1 cellular context compared by ENCODE assay signal in the genomic region with DNA sequence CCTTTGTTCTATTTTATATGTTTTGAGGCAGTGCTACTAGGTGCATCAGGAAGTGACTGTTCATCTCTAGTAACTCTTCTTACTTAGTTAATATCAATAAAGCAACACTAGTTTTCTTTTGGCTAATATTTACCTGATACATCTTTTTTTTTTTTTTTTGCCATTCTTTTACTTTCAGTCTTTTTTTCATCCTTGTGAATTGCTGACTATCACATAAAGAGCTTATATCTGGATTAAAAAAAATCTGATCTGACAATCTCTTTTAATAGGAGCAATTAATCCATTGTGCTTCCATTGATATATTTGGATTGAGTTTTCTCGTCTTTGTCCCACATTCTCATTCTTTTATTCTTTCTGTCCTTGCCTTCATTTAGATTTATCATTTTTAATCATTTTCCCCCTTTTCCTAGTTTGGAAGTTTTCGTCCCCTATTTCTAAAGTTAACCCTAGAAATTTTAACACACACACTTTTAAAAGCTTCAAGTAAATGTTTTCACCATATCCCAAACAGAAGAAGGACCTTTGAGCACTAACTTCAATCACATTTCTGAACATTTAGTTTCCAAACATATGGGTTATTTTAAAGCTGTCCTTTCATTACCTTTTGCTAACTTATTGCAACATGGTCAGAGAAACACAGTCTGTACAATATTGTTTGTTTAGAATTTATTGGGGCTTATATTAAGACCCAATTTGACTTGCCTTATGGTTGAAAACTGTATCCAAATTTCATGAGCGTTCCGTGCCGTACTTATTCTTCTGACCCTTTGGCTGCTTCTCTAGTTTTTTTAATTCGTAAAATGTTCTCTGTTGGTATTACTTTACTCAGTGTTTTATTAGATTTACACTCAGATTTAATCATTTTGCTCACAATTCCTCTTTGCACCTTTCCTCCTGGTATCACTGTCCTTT.
A peak's percentile ranks its signal among the peaks of the same experiment; 100 is the strongest.
TF ChIP-seq lines count a peak whose summit lies in the region.

No MANE protein-coding gene starts in this region.

TF ChIP-seq in HepG2, 621 proteins besides CTCF, POLR2A, EP300 and RAD21 (continued from another document and continues in another):
- TF ChIP-seq, protein P1, sequence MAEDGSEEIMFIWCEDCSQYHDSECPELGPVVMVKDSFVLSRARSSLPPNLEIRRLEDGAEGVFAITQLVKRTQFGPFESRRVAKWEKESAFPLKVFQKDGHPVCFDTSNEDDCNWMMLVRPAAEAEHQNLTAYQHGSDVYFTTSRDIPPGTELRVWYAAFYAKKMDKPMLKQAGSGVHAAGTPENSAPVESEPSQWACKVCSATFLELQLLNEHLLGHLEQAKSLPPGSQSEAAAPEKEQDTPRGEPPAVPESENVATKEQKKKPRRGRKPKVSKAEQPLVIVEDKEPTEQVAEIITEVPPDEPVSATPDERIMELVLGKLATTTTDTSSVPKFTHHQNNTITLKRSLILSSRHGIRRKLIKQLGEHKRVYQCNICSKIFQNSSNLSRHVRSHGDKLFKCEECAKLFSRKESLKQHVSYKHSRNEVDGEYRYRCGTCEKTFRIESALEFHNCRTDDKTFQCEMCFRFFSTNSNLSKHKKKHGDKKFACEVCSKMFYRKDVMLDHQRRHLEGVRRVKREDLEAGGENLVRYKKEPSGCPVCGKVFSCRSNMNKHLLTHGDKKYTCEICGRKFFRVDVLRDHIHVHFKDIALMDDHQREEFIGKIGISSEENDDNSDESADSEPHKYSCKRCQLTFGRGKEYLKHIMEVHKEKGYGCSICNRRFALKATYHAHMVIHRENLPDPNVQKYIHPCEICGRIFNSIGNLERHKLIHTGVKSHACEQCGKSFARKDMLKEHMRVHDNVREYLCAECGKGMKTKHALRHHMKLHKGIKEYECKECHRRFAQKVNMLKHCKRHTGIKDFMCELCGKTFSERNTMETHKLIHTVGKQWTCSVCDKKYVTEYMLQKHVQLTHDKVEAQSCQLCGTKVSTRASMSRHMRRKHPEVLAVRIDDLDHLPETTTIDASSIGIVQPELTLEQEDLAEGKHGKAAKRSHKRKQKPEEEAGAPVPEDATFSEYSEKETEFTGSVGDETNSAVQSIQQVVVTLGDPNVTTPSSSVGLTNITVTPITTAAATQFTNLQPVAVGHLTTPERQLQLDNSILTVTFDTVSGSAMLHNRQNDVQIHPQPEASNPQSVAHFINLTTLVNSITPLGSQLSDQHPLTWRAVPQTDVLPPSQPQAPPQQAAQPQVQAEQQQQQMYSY (CRISPR knock-in tag; IDR thresholded peaks at IDR 0.05): no peak
- TF ChIP-seq TCF7 (IDR thresholded peaks at IDR 0.05; ENCODE audit: low read depth) (peak; percentile 13; the same call in 1 of the 2 replicates), MED13 (CRISPR knock-in tag; IDR thresholded peaks at IDR 0.05) (no peak), ZNF879 (CRISPR knock-in tag; IDR thresholded peaks at IDR 0.05) (no peak), GATAD2A (CRISPR knock-in tag; IDR thresholded peaks at IDR 0.05) (peak; percentile 41; the same call in 1 of the 2 replicates), ZFP82 (CRISPR knock-in tag; IDR thresholded peaks at IDR 0.05; ENCODE audit: borderline replicate concordance) (no peak), BCL6 (CRISPR knock-in tag; IDR thresholded peaks at IDR 0.05) (peak; percentile 27; the same call in 1 of the 2 replicates), AKAP8 (CRISPR knock-in tag; IDR thresholded peaks at IDR 0.05) (no peak), SNAPC2 (CRISPR knock-in tag; IDR thresholded peaks at IDR 0.05) (no peak), WIZ (CRISPR knock-in tag; IDR thresholded peaks at IDR 0.05) (no peak), ZNF354B (CRISPR knock-in tag; IDR thresholded peaks at IDR 0.05) (no peak), SNRNP70 (IDR thresholded peaks at IDR 0.05; ENCODE audit: low read depth, low read length) (no peak), ZNF101 (CRISPR knock-in tag; IDR thresholded peaks at IDR 0.05; ENCODE audit: borderline replicate concordance, low read depth) (no peak), MED8 (CRISPR knock-in tag; IDR thresholded peaks at IDR 0.05; ENCODE audit: insufficient replicate concordance) (no peak), MAFK (conservative IDR thresholded peaks at IDR 0.05 in 1 of 2, IDR thresholded peaks at IDR 0.05 in 1 of 2; ENCODE audit: low read length in 2 of 2) (peak; percentile 62 to 85), KDM3A (CRISPR knock-in tag; IDR thresholded peaks at IDR 0.05; ENCODE audit: low read depth) (no peak), RXRB (CRISPR knock-in tag; IDR thresholded peaks at IDR 0.05; ENCODE audit: borderline replicate concordance) (peak; percentile 25; the same call in 1 of the 2 replicates), ZNF382 (CRISPR knock-in tag; IDR thresholded peaks at IDR 0.05; ENCODE audit: borderline replicate concordance) (no peak), NFE2 (CRISPR knock-in tag; IDR thresholded peaks at IDR 0.05) (no peak), ZNF605 (CRISPR knock-in tag; IDR thresholded peaks at IDR 0.05) (no peak), BRD4 (CRISPR knock-in tag; IDR thresholded peaks at IDR 0.05) (no peak), ZIK1 (CRISPR knock-in tag; IDR thresholded peaks at IDR 0.05; ENCODE audit: borderline replicate concordance, low read depth) (no peak), IRX3 (CRISPR knock-in tag; IDR thresholded peaks at IDR 0.05; ENCODE audit: borderline replicate concordance, low read depth) (no peak), ZNF17 (CRISPR knock-in tag; IDR thresholded peaks at IDR 0.05) (no peak), SMARCC2 (IDR thresholded peaks at IDR 0.05) (no peak), YEATS4 (CRISPR knock-in tag; IDR thresholded peaks at IDR 0.05; ENCODE audit: borderline replicate concordance) (no peak), ZNF24 (IDR thresholded peaks at IDR 0.05) (no peak), MIXL1 (CRISPR knock-in tag; IDR thresholded peaks at IDR 0.05) (0 out of 2 replicates have a peak, but pooled peaks have one; percentile 28), ZSCAN9 (CRISPR knock-in tag; IDR thresholded peaks at IDR 0.05; ENCODE audit: borderline replicate concordance) (no peak), POGZ (CRISPR knock-in tag; IDR thresholded peaks at IDR 0.05) (no peak), ERF (CRISPR knock-in tag; IDR thresholded peaks at IDR 0.05) (no peak), ZNF713 (CRISPR knock-in tag; IDR thresholded peaks at IDR 0.05) (no peak), CEBPB (IDR thresholded peaks at IDR 0.05; ENCODE audit: borderline replicate concordance, low read depth, low read length) (peak; percentile 64; the same call in 1 of the 2 replicates), HOXA5 (CRISPR knock-in tag; IDR thresholded peaks at IDR 0.05) (no peak), ZFP1 (CRISPR knock-in tag; IDR thresholded peaks at IDR 0.05) (no peak), RBM39 (IDR thresholded peaks at IDR 0.05; ENCODE audit: low read depth, low read length, poor library complexity, severe bottlenecking) (no peak), NFRKB (IDR thresholded peaks at IDR 0.05) (no peak), ZNF3 (CRISPR knock-in tag; IDR thresholded peaks at IDR 0.05) (no peak), HOXA7 (CRISPR knock-in tag; IDR thresholded peaks at IDR 0.05) (no peak)
- TF ChIP-seq, protein P2, sequence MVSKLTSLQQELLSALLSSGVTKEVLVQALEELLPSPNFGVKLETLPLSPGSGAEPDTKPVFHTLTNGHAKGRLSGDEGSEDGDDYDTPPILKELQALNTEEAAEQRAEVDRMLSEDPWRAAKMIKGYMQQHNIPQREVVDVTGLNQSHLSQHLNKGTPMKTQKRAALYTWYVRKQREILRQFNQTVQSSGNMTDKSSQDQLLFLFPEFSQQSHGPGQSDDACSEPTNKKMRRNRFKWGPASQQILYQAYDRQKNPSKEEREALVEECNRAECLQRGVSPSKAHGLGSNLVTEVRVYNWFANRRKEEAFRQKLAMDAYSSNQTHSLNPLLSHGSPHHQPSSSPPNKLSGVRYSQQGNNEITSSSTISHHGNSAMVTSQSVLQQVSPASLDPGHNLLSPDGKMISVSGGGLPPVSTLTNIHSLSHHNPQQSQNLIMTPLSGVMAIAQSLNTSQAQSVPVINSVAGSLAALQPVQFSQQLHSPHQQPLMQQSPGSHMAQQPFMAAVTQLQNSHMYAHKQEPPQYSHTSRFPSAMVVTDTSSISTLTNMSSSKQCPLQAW (CRISPR knock-in tag; IDR thresholded peaks at IDR 0.05): no peak
- TF ChIP-seq, protein P3, sequence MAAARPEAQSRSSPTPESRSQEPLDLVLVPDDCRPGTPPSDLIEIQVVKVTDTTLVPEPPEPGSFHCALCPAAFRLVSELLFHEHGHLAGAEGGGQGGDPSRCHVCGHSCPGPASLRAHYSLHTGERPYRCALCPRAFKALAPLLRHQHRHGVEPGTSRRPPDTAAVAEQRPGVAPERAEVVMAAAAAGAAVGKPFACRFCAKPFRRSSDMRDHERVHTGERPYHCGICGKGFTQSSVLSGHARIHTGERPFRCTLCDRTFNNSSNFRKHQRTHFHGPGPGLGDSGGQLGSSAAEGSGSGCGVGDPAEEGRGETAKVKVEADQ (CRISPR knock-in tag; IDR thresholded peaks at IDR 0.05; ENCODE audit: borderline replicate concordance): no peak
- TF ChIP-seq, protein P4, sequence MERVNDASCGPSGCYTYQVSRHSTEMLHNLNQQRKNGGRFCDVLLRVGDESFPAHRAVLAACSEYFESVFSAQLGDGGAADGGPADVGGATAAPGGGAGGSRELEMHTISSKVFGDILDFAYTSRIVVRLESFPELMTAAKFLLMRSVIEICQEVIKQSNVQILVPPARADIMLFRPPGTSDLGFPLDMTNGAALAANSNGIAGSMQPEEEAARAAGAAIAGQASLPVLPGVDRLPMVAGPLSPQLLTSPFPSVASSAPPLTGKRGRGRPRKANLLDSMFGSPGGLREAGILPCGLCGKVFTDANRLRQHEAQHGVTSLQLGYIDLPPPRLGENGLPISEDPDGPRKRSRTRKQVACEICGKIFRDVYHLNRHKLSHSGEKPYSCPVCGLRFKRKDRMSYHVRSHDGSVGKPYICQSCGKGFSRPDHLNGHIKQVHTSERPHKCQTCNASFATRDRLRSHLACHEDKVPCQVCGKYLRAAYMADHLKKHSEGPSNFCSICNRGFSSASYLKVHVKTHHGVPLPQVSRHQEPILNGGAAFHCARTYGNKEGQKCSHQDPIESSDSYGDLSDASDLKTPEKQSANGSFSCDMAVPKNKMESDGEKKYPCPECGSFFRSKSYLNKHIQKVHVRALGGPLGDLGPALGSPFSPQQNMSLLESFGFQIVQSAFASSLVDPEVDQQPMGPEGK (CRISPR knock-in tag; IDR thresholded peaks at IDR 0.05): no peak
- TF ChIP-seq, protein P5, sequence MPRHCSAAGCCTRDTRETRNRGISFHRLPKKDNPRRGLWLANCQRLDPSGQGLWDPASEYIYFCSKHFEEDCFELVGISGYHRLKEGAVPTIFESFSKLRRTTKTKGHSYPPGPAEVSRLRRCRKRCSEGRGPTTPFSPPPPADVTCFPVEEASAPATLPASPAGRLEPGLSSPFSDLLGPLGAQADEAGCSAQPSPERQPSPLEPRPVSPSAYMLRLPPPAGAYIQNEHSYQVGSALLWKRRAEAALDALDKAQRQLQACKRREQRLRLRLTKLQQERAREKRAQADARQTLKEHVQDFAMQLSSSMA (CRISPR knock-in tag; IDR thresholded peaks at IDR 0.05): no peak
- TF ChIP-seq, protein P6, sequence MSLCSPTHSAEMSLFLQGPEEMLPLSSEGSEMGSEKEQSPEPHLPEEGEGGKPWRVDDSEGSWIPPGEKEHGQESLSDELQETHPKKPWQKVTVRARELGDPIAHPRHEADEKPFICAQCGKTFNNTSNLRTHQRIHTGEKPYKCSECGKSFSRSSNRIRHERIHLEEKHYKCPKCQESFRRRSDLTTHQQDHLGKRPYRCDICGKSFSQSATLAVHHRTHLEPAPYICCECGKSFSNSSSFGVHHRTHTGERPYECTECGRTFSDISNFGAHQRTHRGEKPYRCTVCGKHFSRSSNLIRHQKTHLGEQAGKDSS (CRISPR knock-in tag; IDR thresholded peaks at IDR 0.05; ENCODE audit: borderline replicate concordance, low read depth): no peak
- TF ChIP-seq, protein P7, sequence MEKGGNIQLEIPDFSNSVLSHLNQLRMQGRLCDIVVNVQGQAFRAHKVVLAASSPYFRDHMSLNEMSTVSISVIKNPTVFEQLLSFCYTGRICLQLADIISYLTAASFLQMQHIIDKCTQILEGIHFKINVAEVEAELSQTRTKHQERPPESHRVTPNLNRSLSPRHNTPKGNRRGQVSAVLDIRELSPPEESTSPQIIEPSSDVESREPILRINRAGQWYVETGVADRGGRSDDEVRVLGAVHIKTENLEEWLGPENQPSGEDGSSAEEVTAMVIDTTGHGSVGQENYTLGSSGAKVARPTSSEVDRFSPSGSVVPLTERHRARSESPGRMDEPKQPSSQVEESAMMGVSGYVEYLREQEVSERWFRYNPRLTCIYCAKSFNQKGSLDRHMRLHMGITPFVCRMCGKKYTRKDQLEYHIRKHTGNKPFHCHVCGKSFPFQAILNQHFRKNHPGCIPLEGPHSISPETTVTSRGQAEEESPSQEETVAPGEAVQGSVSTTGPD (CRISPR knock-in tag; IDR thresholded peaks at IDR 0.05): no peak
- TF ChIP-seq, protein P8, sequence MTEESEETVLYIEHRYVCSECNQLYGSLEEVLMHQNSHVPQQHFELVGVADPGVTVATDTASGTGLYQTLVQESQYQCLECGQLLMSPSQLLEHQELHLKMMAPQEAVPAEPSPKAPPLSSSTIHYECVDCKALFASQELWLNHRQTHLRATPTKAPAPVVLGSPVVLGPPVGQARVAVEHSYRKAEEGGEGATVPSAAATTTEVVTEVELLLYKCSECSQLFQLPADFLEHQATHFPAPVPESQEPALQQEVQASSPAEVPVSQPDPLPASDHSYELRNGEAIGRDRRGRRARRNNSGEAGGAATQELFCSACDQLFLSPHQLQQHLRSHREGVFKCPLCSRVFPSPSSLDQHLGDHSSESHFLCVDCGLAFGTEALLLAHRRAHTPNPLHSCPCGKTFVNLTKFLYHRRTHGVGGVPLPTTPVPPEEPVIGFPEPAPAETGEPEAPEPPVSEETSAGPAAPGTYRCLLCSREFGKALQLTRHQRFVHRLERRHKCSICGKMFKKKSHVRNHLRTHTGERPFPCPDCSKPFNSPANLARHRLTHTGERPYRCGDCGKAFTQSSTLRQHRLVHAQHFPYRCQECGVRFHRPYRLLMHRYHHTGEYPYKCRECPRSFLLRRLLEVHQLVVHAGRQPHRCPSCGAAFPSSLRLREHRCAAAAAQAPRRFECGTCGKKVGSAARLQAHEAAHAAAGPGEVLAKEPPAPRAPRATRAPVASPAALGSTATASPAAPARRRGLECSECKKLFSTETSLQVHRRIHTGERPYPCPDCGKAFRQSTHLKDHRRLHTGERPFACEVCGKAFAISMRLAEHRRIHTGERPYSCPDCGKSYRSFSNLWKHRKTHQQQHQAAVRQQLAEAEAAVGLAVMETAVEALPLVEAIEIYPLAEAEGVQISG (CRISPR knock-in tag; IDR thresholded peaks at IDR 0.05): no peak
- TF ChIP-seq, protein P9, sequence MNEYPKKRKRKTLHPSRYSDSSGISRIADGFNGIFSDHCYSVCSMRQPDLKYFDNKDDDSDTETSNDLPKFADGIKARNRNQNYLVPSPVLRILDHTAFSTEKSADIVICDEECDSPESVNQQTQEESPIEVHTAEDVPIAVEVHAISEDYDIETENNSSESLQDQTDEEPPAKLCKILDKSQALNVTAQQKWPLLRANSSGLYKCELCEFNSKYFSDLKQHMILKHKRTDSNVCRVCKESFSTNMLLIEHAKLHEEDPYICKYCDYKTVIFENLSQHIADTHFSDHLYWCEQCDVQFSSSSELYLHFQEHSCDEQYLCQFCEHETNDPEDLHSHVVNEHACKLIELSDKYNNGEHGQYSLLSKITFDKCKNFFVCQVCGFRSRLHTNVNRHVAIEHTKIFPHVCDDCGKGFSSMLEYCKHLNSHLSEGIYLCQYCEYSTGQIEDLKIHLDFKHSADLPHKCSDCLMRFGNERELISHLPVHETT (CRISPR knock-in tag; conservative IDR thresholded peaks at IDR 0.05): no peak
- TF ChIP-seq, protein P10, sequence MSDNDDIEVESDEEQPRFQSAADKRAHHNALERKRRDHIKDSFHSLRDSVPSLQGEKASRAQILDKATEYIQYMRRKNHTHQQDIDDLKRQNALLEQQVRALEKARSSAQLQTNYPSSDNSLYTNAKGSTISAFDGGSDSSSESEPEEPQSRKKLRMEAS (IDR thresholded peaks at IDR 0.05): no peak
